12 cellular contexts compared by ENCODE assay signal in genomic region chr19:17952041-17952976, GRCh38. TPM values are rescaled to one million over a fixed set of nuclear protein-coding genes. Genes with fewer than 3 reads are reported as not detected.
DNase-seq lines count a peak whose midpoint lies in the region; ATAC-seq and TF ChIP-seq lines count a peak whose summit lies in the region.
"Had no signal": no experiment of that assay in that cellular context is flagged by ENCODE, and none has a peak within 500 bp of the region (broad histone marks: within the 10 kb centered on the region; RNA-seq: fewer than 3 reads in every experiment).

No MANE protein-coding gene starts in this region.

- WGBS in endodermal cell (ENCODE audit: insufficient coverage in 1 of 2, insufficient read length in 1 of 2), 2 experiments = 1% methylated on average over 21 to 66 of the region's 66 CpGs

- H3K4me3 ChIP-seq in endodermal cell (ENCODE audit: low read length) = peak overlapping the region; percentile 74

- H3K9me3 Mint-ChIP-seq in activated CD4-positive, alpha-beta T cell treated with anti-CD3 and anti-CD28 coated beads, Interleukin-2, amount 10 ng/mL, durations not matched to agents 24 days and 14 days = no peaks in the 10 kb centered on the region
- H3K9me3 Mint-ChIP-seq in endodermal cell = no peaks in the 10 kb centered on the region

- H3K36me3 ChIP-seq in endodermal cell (ENCODE audit: control insufficient read depth, insufficient read depth, low read length) = no peaks in the 10 kb centered on the region

- H3K27me3 Mint-ChIP-seq in activated CD4-positive, alpha-beta T cell treated with anti-CD3 and anti-CD28 coated beads, Interleukin-2, amount 10 ng/mL, durations not matched to agents 24 days and 14 days = peaks cover 56% of the 10 kb centered on the region
- peaks cover 69% of the 10 kb centered on the region for H3K27me3 Mint-ChIP-seq in endodermal cell (ENCODE audit: insufficient read depth)

- peaks cover 25% of the 10 kb centered on the region for H3K4me1 Mint-ChIP-seq in activated CD4-positive, alpha-beta T cell treated with anti-CD3 and anti-CD28 coated beads, Interleukin-2, amount 10 ng/mL, durations not matched to agents 24 days and 14 days
- H3K4me1 Mint-ChIP-seq in endodermal cell = peaks cover 21% of the 10 kb centered on the region

- intact Hi-C loops in activated CD4-positive, alpha-beta T cell treated with anti-CD3 and anti-CD28 coated beads, Interleukin-2, amount 10 ng/mL, durations not matched to agents 24 days and 14 days (cut with micrococcal nuclease) = no loop called here

- H3K27me3 ChIP-seq in endodermal cell (ENCODE audit: control insufficient read depth, insufficient read depth, low read length, poor library complexity, severe bottlenecking) = peaks cover 56% of the 10 kb centered on the region

- peak; percentile 64 for DNase-seq in activated CD4-positive, alpha-beta T cell treated with anti-CD3 and anti-CD28 coated beads, Interleukin-2, amount 10 ng/mL, durations not matched to agents 24 days and 14 days
- no peak for DNase-seq in activated CD4-positive, alpha-beta T cell treated with anti-CD3 and anti-CD28 coated beads, Interleukin-2, amount 50 U/mL, for 1 hour
- peak; percentile 16 for DNase-seq in NCI-H1092 (lab: John Stamatoyannopoulos, UW)
- peak; percentile 68 for DNase-seq in endodermal cell
- DNase-seq in retina = peak; percentile 63
- no peak for DNase-seq in stimulated activated naive CD4-positive, alpha-beta T cell treated with Interleukin-2 at 50 U/mL for 16 hours (lab: John Stamatoyannopoulos, UW)
- DNase-seq in NCI-H2081 (lab: John Stamatoyannopoulos, UW) = no peak
- DNase-seq: activated CD4-positive, alpha-beta T cell treated with anti-CD3 and anti-CD28 coated beads for 48 hours; MM.1S; RPMI8226 had no signal

- no peaks in the 10 kb centered on the region for H3K9me3 ChIP-seq in endodermal cell (ENCODE audit: control insufficient read depth, low read length)

- H3K36me3 Mint-ChIP-seq in activated CD4-positive, alpha-beta T cell treated with anti-CD3 and anti-CD28 coated beads, Interleukin-2, amount 10 ng/mL, durations not matched to agents 24 days and 14 days (ENCODE audit: low read depth) = no peaks in the 10 kb centered on the region
- no peaks in the 10 kb centered on the region for H3K36me3 Mint-ChIP-seq in endodermal cell (ENCODE audit: low read depth)

- ATAC-seq in HG02798 (IDR thresholded peaks at IDR 0.05; ENCODE audit: poor library complexity, unreplicated experiment) = no peak

- no peak overlapping the region for H3K27ac ChIP-seq in endodermal cell (ENCODE audit: low read depth, low read length)
- H3K27ac ChIP-seq: epithelial cell of prostate had no signal

- H3K4me1 ChIP-seq in endodermal cell (ENCODE audit: control insufficient read depth, insufficient read depth, low read length) = peaks cover 3% of the 10 kb centered on the region

- H3K9ac ChIP-seq in endodermal cell (ENCODE audit: extremely low read depth, low read length, poor library complexity, severe bottlenecking) = no peak overlapping the region

- no peak for TF ChIP-seq CTCF in endodermal cell (conservative IDR thresholded peaks at IDR 0.05)

- no peak overlapping the region for H3K4me3 Mint-ChIP-seq in activated CD4-positive, alpha-beta T cell treated with anti-CD3 and anti-CD28 coated beads, Interleukin-2, amount 10 ng/mL, durations not matched to agents 24 days and 14 days
- H3K4me3 Mint-ChIP-seq in endodermal cell = peak overlapping the region; percentile 68

- H3K27ac Mint-ChIP-seq in activated CD4-positive, alpha-beta T cell treated with anti-CD3 and anti-CD28 coated beads, Interleukin-2, amount 10 ng/mL, durations not matched to agents 24 days and 14 days = peak overlapping the region; percentile 29
- H3K27ac Mint-ChIP-seq in endodermal cell = no peak overlapping the region

RNA-seq across cellular contexts. Expression of gene KCNN1, which starts 14.6 kb away (rescaled TPM):
- 0.62 TPM in 1 of 2 replicates, not detected in the other for total RNA-seq in activated CD4-positive, alpha-beta T cell treated with anti-CD3 and anti-CD28 coated beads, Interleukin-2, amount 10 ng/mL, durations not matched to agents 24 days and 14 days
- total RNA-seq in endodermal cell = 1 to 10 TPM; 5.8 to 8.2 TPM
- polyA plus RNA-seq in endodermal cell (2013, experiment 1 of 2) = 13.1 TPM
- polyA plus RNA-seq in endodermal cell (2013, experiment 2 of 2) = 11.3 TPM

RNA-seq across cellular contexts. Expression of gene CCDC124, which starts 19.5 kb away (rescaled TPM):
- 126 and 136 TPM in 2 replicates for total RNA-seq in activated CD4-positive, alpha-beta T cell treated with anti-CD3 and anti-CD28 coated beads, Interleukin-2, amount 10 ng/mL, durations not matched to agents 24 days and 14 days
- total RNA-seq in endodermal cell = 100 to 1,000 TPM; 129 to 143 TPM
- 93.5 TPM for polyA plus RNA-seq in endodermal cell (2013, experiment 1 of 2)
- 87.9 TPM for polyA plus RNA-seq in endodermal cell (2013, experiment 2 of 2)

RNA-seq across cellular contexts. Expression of gene ARRDC2, which starts 55.7 kb away (rescaled TPM):
- total RNA-seq in activated CD4-positive, alpha-beta T cell treated with anti-CD3 and anti-CD28 coated beads, Interleukin-2, amount 10 ng/mL, durations not matched to agents 24 days and 14 days = 41.3 and 41.7 TPM in 2 replicates
- total RNA-seq in endodermal cell = 1 to 10 TPM; 6.8 to 7.0 TPM
- polyA plus RNA-seq in endodermal cell (2013, experiment 1 of 2) = 3.3 TPM
- polyA plus RNA-seq in endodermal cell (2013, experiment 2 of 2) = 2.4 TPM

Comparison
In these comparisons a context has a peak if more than half of its experiments do, and no peak if none do; other contexts are left out.
1. DNase-seq: peak in activated CD4-positive, alpha-beta T cell treated with anti-CD3 and anti-CD28 coated beads, Interleukin-2, amount 10 ng/mL, durations not matched to agents 24 days and 14 days (single experiment), NCI-H1092 (single experiment), endodermal cell (single experiment) and retina (single experiment); none in activated CD4-positive, alpha-beta T cell treated with anti-CD3 and anti-CD28 coated beads, Interleukin-2, amount 50 U/mL, for 1 hour (single experiment), stimulated activated naive CD4-positive, alpha-beta T cell treated with Interleukin-2 at 50 U/mL for 16 hours (single experiment) and NCI-H2081 (0 of 2).